Comparison of ENCODE assay signal across 10 cellular contexts in genomic region chr4:1330761-1331590, GRCh38. TPM values are rescaled to one million over a fixed set of nuclear protein-coding genes. Genes with fewer than 3 reads are reported as not detected.
DNase-seq lines count a peak whose midpoint lies in the region; ATAC-seq lines count a peak whose summit lies in the region.
"Had no signal": no experiment of that assay in that cellular context is flagged by ENCODE, and none has a peak within 500 bp of the region (broad histone marks: within the 10 kb centered on the region; RNA-seq: fewer than 3 reads in every experiment).

No MANE protein-coding gene starts in this region.

- peaks cover 0 to 59% (median 5%) of the 10 kb centered on the region in 3 experiments for H3K36me3 ChIP-seq in naive thymus-derived CD4-positive, alpha-beta T cell (ENCODE audit: control insufficient read depth in 2 of 3, insufficient read depth in 3 of 3, low read length in 3 of 3)
- peaks cover 5% of the 10 kb centered on the region for H3K36me3 ChIP-seq in MG63

- POLR2A ChIA-PET in naive thymus-derived CD4-positive, alpha-beta T cell (lab: Charles Lee): interaction anchor here (0.7 to 4.7 kb wide), 9 partner anchors 9 to 382 kb away, joined by 3 to 48 read pairs (median 3); partner anchors contain the start of genes CTBP1, MAEA and UVSSA

- peak overlapping the region; percentile 38 for H3K27ac ChIP-seq in naive thymus-derived CD4-positive, alpha-beta T cell (ENCODE audit: low read depth, low read length)
- H3K27ac ChIP-seq: lower lobe of right lung had no signal

- H3K27me3 Mint-ChIP-seq in T-helper 1 cell treated with Interleukin-12 subunit alpha and Interleukin-12 subunit beta and Interleukin-4 antibody, amounts not matched to agents 30 μg/mL and 1 μg/mL, for 36 hours (ENCODE audit: low read depth): no peaks in the 10 kb centered on the region
- no peaks in the 10 kb centered on the region for H3K27me3 Mint-ChIP-seq in naive thymus-derived CD4-positive, alpha-beta T cell

- H3K4me3 Mint-ChIP-seq in T-helper 1 cell treated with Interleukin-12 subunit alpha and Interleukin-12 subunit beta and Interleukin-4 antibody, amounts not matched to agents 30 μg/mL and 1 μg/mL, for 36 hours: peak overlapping the region; percentile 56
- H3K4me3 Mint-ChIP-seq in naive thymus-derived CD4-positive, alpha-beta T cell: peak overlapping the region; percentile 61 to 80 (median 76)

- intact Hi-C loops in naive thymus-derived CD4-positive, alpha-beta T cell (cut with micrococcal nuclease): loop anchor here (1.0 to 2.0 kb wide), 4 partner anchors 15 to 42 kb away; partner anchors contain the start of genes MAEA (in 1 of the 2) and UVSSA (in 1 of the 2)

- peak overlapping the region; percentile 28 for H3K4me3 ChIP-seq in naive thymus-derived CD4-positive, alpha-beta T cell (ENCODE audit: low read length)
- no peak overlapping the region for H3K4me3 ChIP-seq in MG63
- H3K4me3 ChIP-seq: lower lobe of right lung had no signal

- H3K4me1 ChIP-seq in naive thymus-derived CD4-positive, alpha-beta T cell (ENCODE audit: control insufficient read depth in 2 of 2, insufficient read depth in 2 of 2, low read length in 2 of 2): peaks cover 32 to 39% of the 10 kb centered on the region in 2 donors

- peak overlapping the region; percentile 81 for H3K27ac Mint-ChIP-seq in T-helper 1 cell treated with Interleukin-12 subunit alpha and Interleukin-12 subunit beta and Interleukin-4 antibody, amounts not matched to agents 30 μg/mL and 1 μg/mL, for 36 hours
- peak overlapping the region; percentile 74 to 97 (median 92) for H3K27ac Mint-ChIP-seq in naive thymus-derived CD4-positive, alpha-beta T cell

- H3K9me3 Mint-ChIP-seq in T-helper 1 cell treated with Interleukin-12 subunit alpha and Interleukin-12 subunit beta and Interleukin-4 antibody, amounts not matched to agents 30 μg/mL and 1 μg/mL, for 36 hours: no peaks in the 10 kb centered on the region
- no peaks in the 10 kb centered on the region for H3K9me3 Mint-ChIP-seq in naive thymus-derived CD4-positive, alpha-beta T cell

- no peaks in the 10 kb centered on the region for H3K27me3 ChIP-seq in naive thymus-derived CD4-positive, alpha-beta T cell (ENCODE audit: control insufficient read depth in 2 of 2, insufficient read depth in 2 of 2, low read length in 2 of 2)
- H3K27me3 ChIP-seq in MG63: no peaks in the 10 kb centered on the region

- peak; percentile 78 to 82 for DNase-seq in activated T-cell treated with anti-CD3 and anti-CD28 coated beads, Interleukin-2, amount 50 U/mL, for 48 hours
- DNase-seq in naive thymus-derived CD4-positive, alpha-beta T cell: peak in 8 of 9 donors; percentile 38 to 81 (median 74)
- DNase-seq in stimulated activated CD8-positive, alpha-beta memory T cell treated with anti-CD3 and anti-CD28 coated beads, Interleukin-4, amount 100 ng/mL, for 48 hours: peak; percentile 75
- no peak for DNase-seq in MG63
- DNase-seq in cerebellum (ENCODE audit: low spot score): no peak
- DNase-seq in EL: no peak
- DNase-seq: lower lobe of right lung, NCI-H446 treated with DMSO at 0.1 percent for 48 hours had no signal

- ATAC-seq in naive thymus-derived CD4-positive, alpha-beta T cell: peak; percentile 90
- no peak for ATAC-seq in GM19463 (IDR thresholded peaks at IDR 0.05; ENCODE audit: unreplicated experiment)
- ATAC-seq: lower lobe of right lung had no signal

- H3K36me3 Mint-ChIP-seq in T-helper 1 cell treated with Interleukin-12 subunit alpha and Interleukin-12 subunit beta and Interleukin-4 antibody, amounts not matched to agents 30 μg/mL and 1 μg/mL, for 36 hours (ENCODE audit: low read depth): peaks cover 24% of the 10 kb centered on the region
- peaks cover 4 to 27% (median 14%) of the 10 kb centered on the region in 5 donors for H3K36me3 Mint-ChIP-seq in naive thymus-derived CD4-positive, alpha-beta T cell

- CTCF ChIA-PET in naive thymus-derived CD4-positive, alpha-beta T cell (lab: Charles Lee): interaction anchor here (0.6 to 2.1 kb wide), 5 partner anchors 12 to 45 kb away, joined by 3 to 6 read pairs (median 5); no protein-coding TSS in a partner anchor

- H3K9me3 ChIP-seq in naive thymus-derived CD4-positive, alpha-beta T cell (ENCODE audit: control insufficient read depth in 2 of 3, low read length in 3 of 3): no peaks in the 10 kb centered on the region
- no peaks in the 10 kb centered on the region for H3K9me3 ChIP-seq in MG63
- H3K9me3 ChIP-seq: lower lobe of right lung had no signal

- peaks cover 22% of the 10 kb centered on the region for H3K4me1 Mint-ChIP-seq in T-helper 1 cell treated with Interleukin-12 subunit alpha and Interleukin-12 subunit beta and Interleukin-4 antibody, amounts not matched to agents 30 μg/mL and 1 μg/mL, for 36 hours (ENCODE audit: low read depth)
- H3K4me1 Mint-ChIP-seq in naive thymus-derived CD4-positive, alpha-beta T cell: peaks cover 22 to 36% (median 31%) of the 10 kb centered on the region in 7 donors

RNA-seq across cellular contexts. Expression of gene UVSSA, which starts 16.0 kb away (rescaled TPM):
- total RNA-seq in naive thymus-derived CD4-positive, alpha-beta T cell: 10 to 100 TPM; 29.5 to 44.1 (median 39.7) TPM
- polyA plus RNA-seq in naive thymus-derived CD4-positive, alpha-beta T cell: 1 to 10 TPM; 3.2 to 9.1 TPM
- total RNA-seq in MG63 (2014; rRNA removed; shearing (Covaris generic); ENCODE audit: low replicate concordance): 1.2 and 5.3 TPM in 2 replicates
- 14.8 TPM for total RNA-seq in cerebellum

RNA-seq across cellular contexts. Expression of gene MAEA, which starts 41.3 kb away (rescaled TPM):
- total RNA-seq in naive thymus-derived CD4-positive, alpha-beta T cell: 10 to 100 TPM; 56.2 to 92.2 (median 79.4) TPM
- 10 to 100 TPM; 45.3 to 88.5 TPM for polyA plus RNA-seq in naive thymus-derived CD4-positive, alpha-beta T cell
- total RNA-seq in MG63 (2014; rRNA removed; shearing (Covaris generic); ENCODE audit: low replicate concordance): 29.3 and 30.2 TPM in 2 replicates
- 29.5 TPM for total RNA-seq in cerebellum

Comparison
In these comparisons a context has a peak if more than half of its experiments do, and no peak if none do; other contexts are left out.
1. DNase-seq: peak in activated T-cell treated with anti-CD3 and anti-CD28 coated beads, Interleukin-2, amount 50 U/mL, for 48 hours (2 of 2), naive thymus-derived CD4-positive, alpha-beta T cell (8 of 9) and stimulated activated CD8-positive, alpha-beta memory T cell treated with anti-CD3 and anti-CD28 coated beads, Interleukin-4, amount 100 ng/mL, for 48 hours (single experiment); none in MG63 (single experiment), cerebellum (single experiment) and EL (single experiment).